10 cellular contexts compared by ENCODE assay signal in genomic region chr2:164126960-164127359, GRCh38.
A peak's percentile ranks its signal among the peaks of the same experiment; 100 is the strongest.
DNase-seq lines count a peak whose midpoint lies in the region; ATAC-seq and TF ChIP-seq lines count a peak whose summit lies in the region.
"Had no signal": no experiment of that assay in that cellular context is flagged by ENCODE, and none has a peak within 500 bp of the region (broad histone marks: within the 10 kb centered on the region; RNA-seq: fewer than 3 reads in every experiment).

No MANE protein-coding gene starts in this region.

- no peak overlapping the region for H3K4me3 ChIP-seq in fibroblast of mammary gland (ENCODE audit: control insufficient read depth, low read depth, low read length)
- H3K4me3 ChIP-seq in retinal pigment epithelial cell (ENCODE audit: low read length): no peak overlapping the region
- H3K4me3 ChIP-seq: MG63 had no signal

- DNase-seq in ELR (ENCODE audit: low read depth): peak; percentile 17
- peak; percentile 30 for DNase-seq in SK-MEL-5 (ENCODE audit: low read depth, low spot score)
- DNase-seq in fibroblast of mammary gland (ENCODE audit: low read depth): no peak
- peak; percentile 6 for DNase-seq in retinal pigment epithelial cell (ENCODE audit: low read depth)
- no peak for DNase-seq in SHP77 (lab: John Stamatoyannopoulos, UW)
- DNase-seq in central memory CD4-positive, alpha-beta T cell: no peak
- DNase-seq: activated CD4-positive, alpha-beta T cell treated with anti-CD3 and anti-CD28 coated beads for 48 hours; activated effector memory CD4-positive, alpha-beta T cell treated with anti-CD3 and anti-CD28 coated beads, Interleukin-2, amount 50 U/mL, for 16 hours; MG63 had no signal

- peak; percentile 14 for TF ChIP-seq CTCF in fibroblast of mammary gland (conservative IDR thresholded peaks at IDR 0.05; ENCODE audit: control insufficient read depth, insufficient read depth, low read depth, low read length)
- peak; percentile 59 for TF ChIP-seq CTCF in retinal pigment epithelial cell (conservative IDR thresholded peaks at IDR 0.05; ENCODE audit: low read depth, low read length)

- ATAC-seq in GM21360 (IDR thresholded peaks at IDR 0.05; ENCODE audit: unreplicated experiment): no peak

- in situ Hi-C loops in SK-MEL-5 (cut with HindIII; ENCODE audit: low pct_unique_long_range_greater_than_20kb, low sequenced_read_pairs): no loop called here

Comparison
In these comparisons a context has a peak if more than half of its experiments do, and no peak if none do; other contexts are left out.
1. DNase-seq: peak in ELR (single experiment), SK-MEL-5 (single experiment) and retinal pigment epithelial cell (single experiment); none in fibroblast of mammary gland (single experiment), SHP77 (0 of 2) and central memory CD4-positive, alpha-beta T cell (single experiment).